Comparison of ENCODE assay signal across 1 cellular context in genomic region chr1:201683397-201683796, GRCh38.
TF ChIP-seq lines count a peak whose summit lies in the region.

No MANE protein-coding gene starts in this region.

TF ChIP-seq in K562, 482 proteins besides CTCF, POLR2A, EP300 and RAD21 (continued from another document):
- TF ChIP-seq RNF219 (CRISPR knock-in tag; IDR thresholded peaks at IDR 0.05) (no peak), BRD9 (IDR thresholded peaks at IDR 0.05; ENCODE audit: low read depth, partially characterized antibody) (no peak)
